17 cellular contexts compared by ENCODE assay signal in the genomic region with DNA sequence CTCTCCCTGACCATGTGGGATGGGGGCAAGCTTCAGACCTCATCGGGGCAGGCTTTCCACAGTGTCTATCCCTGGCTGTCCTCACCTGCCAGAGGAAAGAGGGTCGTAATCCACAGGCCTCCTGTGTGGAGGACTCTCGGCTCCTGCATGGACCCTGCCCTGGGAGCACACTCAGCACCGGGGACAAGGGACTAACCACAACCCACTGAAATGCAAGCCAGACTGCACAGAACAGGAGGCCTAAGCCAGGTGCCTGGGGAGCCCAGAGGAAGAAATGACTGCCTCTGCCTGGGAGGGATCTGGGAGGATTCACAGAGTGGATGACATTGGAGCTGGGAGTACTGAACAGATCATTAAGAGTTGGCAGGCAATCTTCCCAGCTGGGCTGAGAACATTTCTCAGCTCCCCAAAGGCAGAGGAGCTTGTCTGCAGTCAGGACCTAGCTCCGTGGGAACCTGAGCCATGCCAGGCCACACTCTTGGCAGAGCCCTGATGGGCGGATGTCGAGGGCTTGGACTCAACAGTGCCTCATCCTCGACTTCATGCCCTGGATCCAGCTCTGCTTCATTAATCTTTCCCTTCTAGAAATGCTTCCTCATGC.
A peak's percentile ranks its signal among the peaks of the same experiment; 100 is the strongest.
DNase-seq lines count a peak whose midpoint lies in the region; ATAC-seq and TF ChIP-seq lines count a peak whose summit lies in the region.
"Had no signal": no experiment of that assay in that cellular context is flagged by ENCODE, and none has a peak within 500 bp of the region (broad histone marks: within the 10 kb centered on the region; RNA-seq: fewer than 3 reads in every experiment).

No MANE protein-coding gene starts in this region.

- H3K9me3 Mint-ChIP-seq in naive thymus-derived CD8-positive, alpha-beta T cell: peaks cover 0 to 5% (median 0%) of the 10 kb centered on the region in 9 donors
- H3K9me3 Mint-ChIP-seq in activated CD4-positive, alpha-beta T cell treated with anti-CD3 and anti-CD28 coated beads for 36 hours (ENCODE audit: low read depth): peaks cover 7% of the 10 kb centered on the region

- H3K4me1 Mint-ChIP-seq in naive thymus-derived CD8-positive, alpha-beta T cell: peaks cover 32 to 61% (median 41%) of the 10 kb centered on the region in 4 donors
- peaks cover 31% of the 10 kb centered on the region for H3K4me1 Mint-ChIP-seq in activated CD4-positive, alpha-beta T cell treated with anti-CD3 and anti-CD28 coated beads for 36 hours

- no peaks in the 10 kb centered on the region for H3K27me3 ChIP-seq in BLaER1
- H3K27me3 ChIP-seq in fibroblast of lung (ENCODE audit: control insufficient read depth, insufficient read depth, low read length): no peaks in the 10 kb centered on the region

- H3K4me3 ChIP-seq in BLaER1 (no peak overlapping the region), fibroblast of lung (replicated peaks in 1 of 4; ENCODE audit: control extremely low read depth in 1 of 4, insufficient read depth in 1 of 4, low read depth in 3 of 4, low read length in 4 of 4) (no peak overlapping the region)

- peak; percentile 42 to 63 for DNase-seq in fibroblast of lung (ENCODE audit: low read depth in 2 of 2)
- no peak for DNase-seq in naive thymus-derived CD8-positive, alpha-beta T cell
- no peak for DNase-seq in activated CD4-positive, alpha-beta T cell treated with anti-CD3 and anti-CD28 coated beads for 36 hours
- DNase-seq: activated CD8-positive, alpha-beta memory T cell treated with anti-CD3 and anti-CD28 coated beads, Interleukin-2, amount 50 U/mL, for 4 hours; activated naive CD4-positive, alpha-beta T cell treated with anti-CD3 and anti-CD28 coated beads, Interleukin-2, amount 10 ng/mL, durations not matched to agents 7 days and 5 days; central memory CD4-positive, alpha-beta T cell; GF-D8; NCI-H2227 treated with DMSO at 0.1 percent for 48 hours; SK-N-SH; stimulated activated CD4-positive, alpha-beta T cell treated with anti-CD3 and anti-CD28 coated beads, Interleukin-2, amount 100 ng/mL, for 24 hours had no signal

- POLR2A ChIA-PET in naive thymus-derived CD8-positive, alpha-beta T cell (lab: Charles Lee): no interaction called here
- POLR2A ChIA-PET in activated CD4-positive, alpha-beta T cell treated with anti-CD3 and anti-CD28 coated beads for 36 hours (lab: Charles Lee): no interaction called here

- H3K9ac ChIP-seq in BLaER1 (no peak overlapping the region; the same call in 1 of the 2 replicates), fibroblast of lung (ENCODE audit: insufficient read depth, low read length) (no peak overlapping the region)
- H3K9ac ChIP-seq: SK-N-SH had no signal

- no peaks in the 10 kb centered on the region for H3K36me3 Mint-ChIP-seq in naive thymus-derived CD8-positive, alpha-beta T cell
- peaks cover 7% of the 10 kb centered on the region for H3K36me3 Mint-ChIP-seq in activated CD4-positive, alpha-beta T cell treated with anti-CD3 and anti-CD28 coated beads for 36 hours (ENCODE audit: low read depth)
- H3K36me3 Mint-ChIP-seq: mesothelial cell of epicardium had no signal

- peak overlapping the region in 7 of 10 donors; percentile 5 to 71 (median 42) for H3K27ac Mint-ChIP-seq in naive thymus-derived CD8-positive, alpha-beta T cell
- H3K27ac Mint-ChIP-seq in activated CD4-positive, alpha-beta T cell treated with anti-CD3 and anti-CD28 coated beads for 36 hours: no peak overlapping the region
- H3K27ac Mint-ChIP-seq: activated naive CD4-positive, alpha-beta T cell treated with anti-CD3 and anti-CD28 coated beads, Interleukin-2, amount 10 ng/mL, durations not matched to agents 7 days and 5 days; mesothelial cell of epicardium had no signal

- H3K4me3 Mint-ChIP-seq in naive thymus-derived CD8-positive, alpha-beta T cell: no peak overlapping the region
- H3K4me3 Mint-ChIP-seq in activated CD4-positive, alpha-beta T cell treated with anti-CD3 and anti-CD28 coated beads for 36 hours: no peak overlapping the region
- H3K4me3 Mint-ChIP-seq: activated naive CD4-positive, alpha-beta T cell treated with anti-CD3 and anti-CD28 coated beads, Interleukin-2, amount 10 ng/mL, durations not matched to agents 7 days and 5 days; mesothelial cell of epicardium had no signal

- H3K27me3 Mint-ChIP-seq in naive thymus-derived CD8-positive, alpha-beta T cell: no peaks in the 10 kb centered on the region
- H3K27me3 Mint-ChIP-seq in activated CD4-positive, alpha-beta T cell treated with anti-CD3 and anti-CD28 coated beads for 36 hours: no peaks in the 10 kb centered on the region

- ATAC-seq in naive thymus-derived CD8-positive, alpha-beta T cell: no peak
- ATAC-seq in GM18907 (IDR thresholded peaks at IDR 0.05; ENCODE audit: unreplicated experiment) (no peak), GM21423 (IDR thresholded peaks at IDR 0.05; ENCODE audit: unreplicated experiment) (no peak), GM21717 (IDR thresholded peaks at IDR 0.05; ENCODE audit: unreplicated experiment) (no peak)
- no peak for ATAC-seq in activated CD4-positive, alpha-beta T cell treated with anti-CD3 and anti-CD28 coated beads for 36 hours

- H3K4me1 ChIP-seq in BLaER1: peaks cover 61% of the 10 kb centered on the region
- H3K4me1 ChIP-seq in fibroblast of lung (ENCODE audit: control insufficient read depth, extremely low read depth, insufficient read depth, low read length): no peaks in the 10 kb centered on the region

- H3K36me3 ChIP-seq in BLaER1 (no peaks in the 10 kb centered on the region), KOPT-K1 (ENCODE audit: insufficient read depth, low read length) (no peaks in the 10 kb centered on the region), fibroblast of lung (ENCODE audit: control insufficient read depth, insufficient read depth, low read length) (no peaks in the 10 kb centered on the region)

- H3K9me3 ChIP-seq in BLaER1 (0 out of 2 replicates have a peak, but pooled peaks cover 4% of the 10 kb centered on the region), KOPT-K1 (ENCODE audit: insufficient read depth, low read length, poor library complexity, severe bottlenecking) (no peaks in the 10 kb centered on the region), fibroblast of lung (ENCODE audit: control insufficient read depth, insufficient read depth, low read depth, low read length) (no peaks in the 10 kb centered on the region)
- H3K9me3 ChIP-seq: SK-N-SH had no signal

- no peaks in the 10 kb centered on the region for H4K20me1 ChIP-seq in BLaER1
- no peaks in the 10 kb centered on the region for H4K20me1 ChIP-seq in fibroblast of lung (ENCODE audit: control insufficient read depth, extremely low read depth, insufficient read depth, low read length)

- peak overlapping the region; percentile 34 for H3K4me2 ChIP-seq in BLaER1
- H3K4me2 ChIP-seq in fibroblast of lung (ENCODE audit: extremely low read depth, insufficient read depth, low read length): no peak overlapping the region
- H3K4me2 ChIP-seq: SK-N-SH had no signal

- intact Hi-C loops in activated CD4-positive, alpha-beta T cell treated with anti-CD3 and anti-CD28 coated beads for 36 hours (cut with DNase I, micrococcal nuclease): no loop called here

- TF ChIP-seq CTCF in fibroblast of lung (conservative IDR thresholded peaks at IDR 0.05 in 1 of 2, IDR thresholded peaks at IDR 0.05 in 1 of 2; ENCODE audit: low read depth in 1 of 2, low read length in 2 of 2): no peak

- H3K27ac ChIP-seq in BLaER1: peak overlapping the region; percentile 46; the same call in 1 of the 2 replicates
- peak overlapping the region; percentile 47 for H3K27ac ChIP-seq in KOPT-K1 (ENCODE audit: low read depth, low read length, poor library complexity, severe bottlenecking)
- no peak overlapping the region for H3K27ac ChIP-seq in fibroblast of lung (ENCODE audit: insufficient read depth, low read length)
- H3K27ac ChIP-seq: VCaP had no signal

- no peaks in the 10 kb centered on the region for H3K79me2 ChIP-seq in fibroblast of lung (ENCODE audit: control insufficient read depth, insufficient read depth, low read length)

- CTCF ChIA-PET in activated CD4-positive, alpha-beta T cell treated with anti-CD3 and anti-CD28 coated beads for 36 hours (lab: Charles Lee): no interaction called here

- no peak overlapping the region for H2AFZ ChIP-seq in fibroblast of lung (ENCODE audit: low read length)

Comparison
In these comparisons a context has a peak if more than half of its experiments do, and no peak if none do; other contexts are left out.
1. DNase-seq: peak in fibroblast of lung (2 of 2); none in naive thymus-derived CD8-positive, alpha-beta T cell (0 of 10) and activated CD4-positive, alpha-beta T cell treated with anti-CD3 and anti-CD28 coated beads for 36 hours (single experiment).